1 cellular context compared by ENCODE assay signal in genomic region chr1:221742555-221743415, GRCh38.
TF ChIP-seq lines count a peak whose summit lies in the region.

No MANE protein-coding gene starts in this region.

TF ChIP-seq in HepG2, 621 proteins besides CTCF, POLR2A, EP300 and RAD21 (continued from another document):
- TF ChIP-seq ZNF770 (CRISPR knock-in tag; IDR thresholded peaks at IDR 0.05) (peak; percentile 88), SOX6 (IDR thresholded peaks at IDR 0.05) (no peak), SOX6 (CRISPR knock-in tag; IDR thresholded peaks at IDR 0.05) (0 out of 2 replicates have a peak, but pooled peaks have one; percentile 6), ZFP41 (CRISPR knock-in tag; IDR thresholded peaks at IDR 0.05; ENCODE audit: borderline replicate concordance) (no peak), KAT7 (CRISPR knock-in tag; IDR thresholded peaks at IDR 0.05; ENCODE audit: borderline replicate concordance) (0 out of 2 replicates have a peak, but pooled peaks have one; percentile 30), ZBTB7B (CRISPR knock-in tag; IDR thresholded peaks at IDR 0.05) (peak; percentile 35; the same call in 1 of the 2 replicates), NR1H2 (CRISPR knock-in tag; IDR thresholded peaks at IDR 0.05; ENCODE audit: borderline replicate concordance, low read depth) (no peak), RARA (CRISPR knock-in tag; IDR thresholded peaks at IDR 0.05) (peak; percentile 51; the same call in 1 of the 2 replicates), MEF2D (CRISPR knock-in tag; IDR thresholded peaks at IDR 0.05) (no peak), NR2F6 (IDR thresholded peaks at IDR 0.05) (no peak), NR2F6 (CRISPR knock-in tag; IDR thresholded peaks at IDR 0.05) (0 out of 2 replicates have a peak, but pooled peaks have one; percentile 16), ZBTB43 (CRISPR knock-in tag; conservative IDR thresholded peaks at IDR 0.05) (0 out of 2 replicates have a peak, but pooled peaks have one; percentile 12), ZNF350 (CRISPR knock-in tag; IDR thresholded peaks at IDR 0.05; ENCODE audit: borderline replicate concordance, low read depth) (no peak), ZNF354B (CRISPR knock-in tag; IDR thresholded peaks at IDR 0.05) (no peak), MEIS1 (CRISPR knock-in tag; IDR thresholded peaks at IDR 0.05; ENCODE audit: borderline replicate concordance) (no peak), ZBTB3 (CRISPR knock-in tag; IDR thresholded peaks at IDR 0.05; ENCODE audit: borderline replicate concordance, low read depth) (no peak), SALL1 (CRISPR knock-in tag; IDR thresholded peaks at IDR 0.05) (peak; percentile 51), GPN1 (CRISPR knock-in tag; IDR thresholded peaks at IDR 0.05; ENCODE audit: borderline replicate concordance) (no peak), ZNF263 (CRISPR knock-in tag; IDR thresholded peaks at IDR 0.05) (0 out of 2 replicates have a peak, but pooled peaks have one; percentile 25), GATAD1 (CRISPR knock-in tag; IDR thresholded peaks at IDR 0.05) (0 out of 2 replicates have a peak, but pooled peaks have one; percentile 32), NFE2 (CRISPR knock-in tag; IDR thresholded peaks at IDR 0.05) (no peak), ZSCAN31 (CRISPR knock-in tag; IDR thresholded peaks at IDR 0.05; ENCODE audit: low read depth) (no peak), ZNF713 (CRISPR knock-in tag; IDR thresholded peaks at IDR 0.05) (no peak), DMAP1 (CRISPR knock-in tag; IDR thresholded peaks at IDR 0.05) (peak; percentile 59; the same call in 1 of the 2 replicates), SALL2 (CRISPR knock-in tag; IDR thresholded peaks at IDR 0.05) (peak; percentile 85), HOXA7 (CRISPR knock-in tag; IDR thresholded peaks at IDR 0.05) (no peak), KMT2B (CRISPR knock-in tag; IDR thresholded peaks at IDR 0.05) (no peak), RARG (CRISPR knock-in tag; IDR thresholded peaks at IDR 0.05; ENCODE audit: low read depth) (no peak), POLR2G (IDR thresholded peaks at IDR 0.05; ENCODE audit: low read depth, low read length) (peak; percentile 53; the same call in 1 of the 2 replicates), KLF12 (CRISPR knock-in tag; IDR thresholded peaks at IDR 0.05; ENCODE audit: borderline replicate concordance) (no peak), ZNF382 (CRISPR knock-in tag; IDR thresholded peaks at IDR 0.05; ENCODE audit: borderline replicate concordance) (no peak), NKX3-1 (CRISPR knock-in tag; IDR thresholded peaks at IDR 0.05) (no peak), ZNF235 (CRISPR knock-in tag; IDR thresholded peaks at IDR 0.05; ENCODE audit: borderline replicate concordance) (no peak), CBFB (CRISPR knock-in tag; IDR thresholded peaks at IDR 0.05) (0 out of 2 replicates have a peak, but pooled peaks have one; percentile 27), FOXO1 (CRISPR knock-in tag; IDR thresholded peaks at IDR 0.05) (peak; percentile 27; the same call in 1 of the 2 replicates), ZNF563 (CRISPR knock-in tag; IDR thresholded peaks at IDR 0.05) (0 out of 2 replicates have a peak, but pooled peaks have one; percentile 44)
